Comparison of ENCODE assay signal across 8 cellular contexts in the genomic region with DNA sequence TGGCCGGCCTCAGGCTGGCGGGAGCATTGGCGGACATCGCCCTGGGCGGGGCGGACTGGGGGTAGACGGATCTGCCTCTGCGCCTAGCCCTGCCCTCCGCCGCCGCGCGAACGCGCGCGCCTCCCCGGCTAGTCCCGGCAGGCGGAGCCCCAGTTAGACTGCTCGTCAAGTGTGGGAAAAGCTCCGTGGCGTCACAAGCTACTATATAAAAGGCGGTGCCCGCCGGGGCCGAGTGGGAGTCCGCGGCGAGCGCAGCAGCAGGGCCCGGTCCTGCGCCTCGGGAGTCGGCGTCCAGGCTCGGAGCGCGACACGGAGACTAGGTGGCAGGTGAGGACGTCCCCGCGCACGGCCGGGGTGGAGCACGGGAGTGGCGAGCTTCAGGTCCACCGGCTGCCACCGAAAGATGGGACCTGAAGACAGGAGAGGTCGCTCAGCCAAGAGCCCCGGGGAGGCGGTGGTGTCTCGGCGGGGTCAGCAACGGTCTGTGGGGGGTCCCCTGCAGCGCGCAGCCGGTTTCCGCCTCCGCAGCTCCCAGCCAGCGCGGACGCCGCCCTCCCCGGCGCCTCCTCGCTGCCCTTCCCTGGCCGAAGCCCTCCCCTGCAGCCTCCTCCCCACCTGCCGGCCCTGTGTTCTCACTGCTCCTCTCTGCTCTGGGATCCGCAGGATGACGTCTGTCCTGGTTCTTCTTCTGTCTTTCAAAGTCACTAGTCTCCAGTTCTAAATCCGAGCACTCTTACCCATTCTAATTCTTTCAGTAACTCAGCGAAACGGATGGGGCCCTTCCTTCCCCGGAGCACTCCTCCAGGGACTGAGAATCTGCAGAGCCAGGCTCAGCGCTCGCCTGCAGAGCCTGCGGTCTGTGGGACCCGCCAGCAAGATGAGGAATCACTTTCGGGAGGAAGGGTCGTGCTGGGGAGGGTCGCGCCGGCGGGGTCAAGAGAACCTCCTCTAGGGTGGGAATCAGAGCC. TPM values are rescaled to one million over a fixed set of nuclear protein-coding genes. Genes with fewer than 3 reads are reported as not detected.
DNase-seq lines count a peak whose midpoint lies in the region; ATAC-seq, FAIRE-seq and TF ChIP-seq lines count a peak whose summit lies in the region.

No MANE protein-coding gene starts in this region.

- no peak; the same call in 1 of the 2 replicates for TF ChIP-seq RAD21 in HepG2 (CRISPR knock-in tag; IDR thresholded peaks at IDR 0.05)

- peaks cover 0 to 6% of the 10 kb centered on the region in 2 experiments; a peak in 3 of 5 replicates for H3K27me3 ChIP-seq in HepG2 (ENCODE audit: control insufficient read depth in 1 of 2, insufficient read depth in 2 of 2, low read length in 2 of 2)

- ATAC-seq in GM19023 (IDR thresholded peaks at IDR 0.05; ENCODE audit: unreplicated experiment) (peak; percentile 66), HG03280 (IDR thresholded peaks at IDR 0.05; ENCODE audit: unreplicated experiment) (peak; percentile 64), HepG2 (peak; percentile 91)

- TSS peak; percentile 35 for BruUV-seq in HepG2 (replicated peaks; lab: Mats Ljungman, UMichigan)

- H3K79me2 ChIP-seq in HepG2 (ENCODE audit: insufficient read depth, low read length) = peaks cover 18% of the 10 kb centered on the region

- CTCF ChIA-PET in HepG2 (lab: Yijun Ruan, JAX; ENCODE audit: low intra/inter-chr PET ratio, low total read pairs) = no interaction called here

- in situ Hi-C loops in HepG2 (cut with HindIII; ENCODE audit: extremely low pct_ligation_motif_present, low pct_unique_long_range_greater_than_20kb) = no loop called here

- H3K36me3 ChIP-seq in HepG2 (replicated peaks in 1 of 2; ENCODE audit: control insufficient read depth in 1 of 2, insufficient read depth in 2 of 2, low read length in 2 of 2) = no peaks in the 10 kb centered on the region

- intact Hi-C loops in HepG2 (cut with micrococcal nuclease; ENCODE audit: unreplicated experiment) = loop anchor here (10.0 kb wide), 1 partner anchor 51 kb away; the partner anchor contains the start of gene BPHL

- TF ChIP-seq EP300 in HepG2 (IDR thresholded peaks at IDR 0.05; ENCODE audit: low read depth in 2 of 2, low read length in 2 of 2) (no peak), HepG2 (CRISPR knock-in tag; IDR thresholded peaks at IDR 0.05; ENCODE audit: borderline replicate concordance) (no peak)

- H3K4me2 ChIP-seq in HepG2 (ENCODE audit: low read depth, low read length) = peak overlapping the region; percentile 96

- TF ChIP-seq CTCF in HepG2 (CRISPR knock-in tag; IDR thresholded peaks at IDR 0.05) = peak; percentile 42; the same call in 1 of the 2 replicates

- peaks cover 29% of the 10 kb centered on the region for H3K4me1 ChIP-seq in HepG2 (ENCODE audit: insufficient read depth, low read length)

- no peak overlapping the region for H2AFZ ChIP-seq in HepG2 (ENCODE audit: low read length)

- DNase-seq in AG20443 (ENCODE audit: low spot score) = peak; percentile 96
- DNase-seq in NCI-H510A treated with DMSO at 0.1 percent for 48 hours (lab: John Stamatoyannopoulos, UW) = peak; percentile 66
- DNase-seq in activated CD4-positive, alpha-beta T cell treated with anti-CD3 and anti-CD28 coated beads, Interleukin-2, amount 50 U/mL, for 24 hours (ENCODE audit: low read depth in 1 of 2, low spot score in 1 of 2) = peak; percentile 78 to 87
- DNase-seq in dedifferentiated amniotic fluid mesenchymal stem cell (ENCODE audit: extremely low spot score) = peak; percentile 83
- peak; percentile 86 for DNase-seq in HepG2 (ENCODE audit: low spot score)
- peak; percentile 86 to 91 for DNase-seq in stimulated activated CD4-positive, alpha-beta T cell treated with anti-CD3 and anti-CD28 coated beads, Interleukin-2, amount 100 ng/mL, for 48 hours

- peak overlapping the region; percentile 73 to 95 (median 93) for H3K4me3 ChIP-seq in HepG2 (replicated peaks in 1 of 3; ENCODE audit: insufficient read depth in 1 of 3, low read depth in 2 of 3, low read length in 3 of 3)

- peak; percentile 18 for FAIRE-seq in HepG2 (lab: Jason Lieb, UNC)

- POLR2A ChIA-PET in HepG2 (lab: Yijun Ruan, JAX) = interaction anchor here (0.6 to 1.4 kb wide), 33 partner anchors 10 to 1072 kb away, joined by 3 to 34 read pairs (median 4); partner anchors contain the start of genes BPHL, ECI2, NQO2 and SERPINB1

- H4K20me1 ChIP-seq in HepG2 (ENCODE audit: insufficient read depth, low read length) = peaks cover 3% of the 10 kb centered on the region; the same call in 1 of the 2 replicates

- H3K9ac ChIP-seq in HepG2 (ENCODE audit: insufficient read depth, low read depth, low read length) = peak overlapping the region; percentile 80

- H3K27ac ChIP-seq in HepG2 (ENCODE audit: extremely low read length, insufficient read depth, low read length) = peak overlapping the region; percentile 63

- 2% methylated on average over 38 of the region's 85 CpGs for WGBS in HepG2 (ENCODE audit: low lambda C conversion rate)

- H3K9me3 ChIP-seq in HepG2 (ENCODE audit: low read length) = no peaks in the 10 kb centered on the region

- peak; percentile 97 to 98 for TF ChIP-seq POLR2A in HepG2 (IDR thresholded peaks at IDR 0.05; ENCODE audit: insufficient read depth in 1 of 2, low read depth in 2 of 2, low read length in 2 of 2)

TF ChIP-seq in HepG2, 621 proteins besides CTCF, POLR2A, EP300 and RAD21 (continues in another document):
- TF ChIP-seq, protein P1, sequence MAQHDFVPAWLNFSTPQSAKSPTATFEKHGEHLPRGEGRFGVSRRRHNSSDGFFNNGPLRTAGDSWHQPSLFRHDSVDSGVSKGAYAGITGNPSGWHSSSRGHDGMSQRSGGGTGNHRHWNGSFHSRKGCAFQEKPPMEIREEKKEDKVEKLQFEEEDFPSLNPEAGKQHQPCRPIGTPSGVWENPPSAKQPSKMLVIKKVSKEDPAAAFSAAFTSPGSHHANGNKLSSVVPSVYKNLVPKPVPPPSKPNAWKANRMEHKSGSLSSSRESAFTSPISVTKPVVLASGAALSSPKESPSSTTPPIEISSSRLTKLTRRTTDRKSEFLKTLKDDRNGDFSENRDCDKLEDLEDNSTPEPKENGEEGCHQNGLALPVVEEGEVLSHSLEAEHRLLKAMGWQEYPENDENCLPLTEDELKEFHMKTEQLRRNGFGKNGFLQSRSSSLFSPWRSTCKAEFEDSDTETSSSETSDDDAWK (CRISPR knock-in tag; IDR thresholded peaks at IDR 0.05) = no peak
- peak; percentile 21; the same call in 1 of the 2 replicates for TF ChIP-seq ZNF431 (CRISPR knock-in tag; IDR thresholded peaks at IDR 0.05; ENCODE audit: borderline replicate concordance, low read depth)
- peak; percentile 59; the same call in 1 of the 2 replicates for TF ChIP-seq SMAD3 (CRISPR knock-in tag; IDR thresholded peaks at IDR 0.05)
- TF ChIP-seq HNRNPK (IDR thresholded peaks at IDR 0.05; ENCODE audit: low read depth, low read length, poor library complexity, severe bottlenecking) = no peak
- TF ChIP-seq GTF3A (CRISPR knock-in tag; conservative IDR thresholded peaks at IDR 0.05) = no peak

RNA-seq across cellular contexts. Expression of gene RIPK1, which starts 4.3 kb away (rescaled TPM):
- total RNA-seq in HepG2 (2016; rRNA removed; fragmentation: Illumina TruSeq; extraction: Trizol) = 10.3 and 15.0 TPM in 2 replicates
- total RNA-seq in HepG2 (2016; cell fraction: cytosol; rRNA removed; fragmentation: Illumina TruSeq; extraction: Trizol; ENCODE audit: low read depth) = 4.5 and 4.9 TPM in 2 replicates
- 10.6 and 13.6 TPM in 2 replicates for total RNA-seq in HepG2 (2016; cell fraction: insoluble cytoplasmic fraction; rRNA removed; fragmentation: Illumina TruSeq; extraction: Trizol)
- 5.4 and 6.4 TPM in 2 replicates for total RNA-seq in HepG2 (2016; cell fraction: membrane; rRNA removed; fragmentation: Illumina TruSeq; extraction: Trizol)
- total RNA-seq in HepG2 (2016; cell fraction: nucleus; rRNA removed; fragmentation: Illumina TruSeq; extraction: Trizol) = 7.4 and 9.7 TPM in 2 replicates
- polyA plus RNA-seq in HepG2 (2011; rRNA removed) = 9.0 and 10.7 TPM in 2 replicates
- 6.2 and 9.2 TPM in 2 replicates for polyA plus RNA-seq in HepG2 (2011; cell fraction: cytosol; rRNA removed)
- polyA plus RNA-seq in HepG2 (2011; cell fraction: nucleus; rRNA removed) = 9.5 and 13.1 TPM in 2 replicates
- 7.6 and 10.8 TPM in 2 replicates for polyA plus RNA-seq in HepG2 (2012)
- 0.89 and 0.95 TPM in 2 replicates for polyA plus RNA-seq in HepG2 (2016; cell fraction: cytosol; fragmentation: Illumina TruSeq; extraction: Trizol; ENCODE audit: low read depth)
- polyA plus RNA-seq in HepG2 (2016; cell fraction: insoluble cytoplasmic fraction; fragmentation: Illumina TruSeq; extraction: Trizol; ENCODE audit: low read depth) = 11.8 and 12.1 TPM in 2 replicates
- 2.3 and 2.7 TPM in 2 replicates for polyA plus RNA-seq in HepG2 (2016; cell fraction: membrane; fragmentation: Illumina TruSeq; extraction: Trizol; ENCODE audit: low read depth)
- 19.4 and 21.2 TPM in 2 replicates for polyA plus RNA-seq in HepG2 (2016; cell fraction: nucleus; fragmentation: Illumina TruSeq; extraction: Trizol; ENCODE audit: insufficient read depth, low read depth)
- polyA minus RNA-seq in HepG2 (2011; rRNA and poly(A)+ RNA removed; ENCODE audit: low replicate concordance) = 5.4 and 9.3 TPM in 2 replicates
- 5.8 and 8.9 TPM in 2 replicates for polyA minus RNA-seq in HepG2 (2011; cell fraction: cytosol; rRNA and poly(A)+ RNA removed)
- polyA minus RNA-seq in HepG2 (2011; cell fraction: nucleus; rRNA and poly(A)+ RNA removed) = 8.9 and 13.7 TPM in 2 replicates

RNA-seq across cellular contexts. Expression of gene BPHL, which starts 54.5 kb away (rescaled TPM):
- 39.5 and 48.6 TPM in 2 replicates for total RNA-seq in HepG2 (2016; rRNA removed; fragmentation: Illumina TruSeq; extraction: Trizol)
- total RNA-seq in HepG2 (2016; cell fraction: cytosol; rRNA removed; fragmentation: Illumina TruSeq; extraction: Trizol; ENCODE audit: low read depth) = 13.0 and 14.5 TPM in 2 replicates
- 42.3 and 49.9 TPM in 2 replicates for total RNA-seq in HepG2 (2016; cell fraction: insoluble cytoplasmic fraction; rRNA removed; fragmentation: Illumina TruSeq; extraction: Trizol)
- 29.2 and 32.0 TPM in 2 replicates for total RNA-seq in HepG2 (2016; cell fraction: membrane; rRNA removed; fragmentation: Illumina TruSeq; extraction: Trizol)
- 25.4 and 25.5 TPM in 2 replicates for total RNA-seq in HepG2 (2016; cell fraction: nucleus; rRNA removed; fragmentation: Illumina TruSeq; extraction: Trizol)
- 35.6 and 37.8 TPM in 2 replicates for polyA plus RNA-seq in HepG2 (2011; rRNA removed)
- 25.0 and 32.1 TPM in 2 replicates for polyA plus RNA-seq in HepG2 (2011; cell fraction: cytosol; rRNA removed)
- polyA plus RNA-seq in HepG2 (2011; cell fraction: nucleus; rRNA removed) = 31.4 and 44.9 TPM in 2 replicates
- 33.2 and 56.4 TPM in 2 replicates for polyA plus RNA-seq in HepG2 (2012)
- polyA plus RNA-seq in HepG2 (2016; cell fraction: cytosol; fragmentation: Illumina TruSeq; extraction: Trizol; ENCODE audit: low read depth) = 12.2 and 18.6 TPM in 2 replicates
- polyA plus RNA-seq in HepG2 (2016; cell fraction: insoluble cytoplasmic fraction; fragmentation: Illumina TruSeq; extraction: Trizol; ENCODE audit: low read depth) = 57.7 and 60.4 TPM in 2 replicates
- 24.1 and 29.1 TPM in 2 replicates for polyA plus RNA-seq in HepG2 (2016; cell fraction: membrane; fragmentation: Illumina TruSeq; extraction: Trizol; ENCODE audit: low read depth)
- 40.4 and 41.8 TPM in 2 replicates for polyA plus RNA-seq in HepG2 (2016; cell fraction: nucleus; fragmentation: Illumina TruSeq; extraction: Trizol; ENCODE audit: insufficient read depth, low read depth)
- 7.2 and 21.2 TPM in 2 replicates for polyA minus RNA-seq in HepG2 (2011; rRNA and poly(A)+ RNA removed; ENCODE audit: low replicate concordance)
- polyA minus RNA-seq in HepG2 (2011; cell fraction: cytosol; rRNA and poly(A)+ RNA removed) = 12.7 and 16.3 TPM in 2 replicates
- 34.6 and 42.1 TPM in 2 replicates for polyA minus RNA-seq in HepG2 (2011; cell fraction: nucleus; rRNA and poly(A)+ RNA removed)

Comparison
In these comparisons a context has a peak if more than half of its experiments do, and no peak if none do; other contexts are left out.
1. Peak in every context shown above with its lines: DNase-seq, ATAC-seq, H3K4me3 ChIP-seq and H3K27ac ChIP-seq.